In the genomic region with DNA sequence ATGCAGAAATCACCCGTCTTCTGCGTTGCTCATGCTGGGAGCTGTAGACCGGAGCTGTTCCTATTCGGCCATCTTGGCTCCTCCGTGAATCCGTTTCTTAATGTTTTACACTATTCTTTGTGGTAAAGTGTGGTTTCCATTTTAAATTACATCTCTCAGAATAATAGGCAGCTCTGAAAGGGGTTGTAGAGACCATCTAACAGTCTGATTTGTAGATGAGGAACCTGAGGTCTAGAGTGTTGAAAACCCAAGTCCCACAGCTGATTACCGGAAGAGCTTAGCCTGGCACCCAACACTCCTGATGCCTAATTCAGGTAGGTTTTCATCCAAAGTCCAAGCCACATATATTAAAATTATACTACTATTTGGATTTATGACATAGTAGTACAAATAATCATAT, we compare ENCODE assay signal across 18 cellular contexts.
"Had no signal": no experiment of that assay in that cellular context is flagged by ENCODE, and none has a peak within 500 bp of the region (broad histone marks: within the 10 kb centered on the region; RNA-seq: fewer than 3 reads in every experiment).

No MANE protein-coding gene starts in this region.

- H3K4me3 Mint-ChIP-seq: immature natural killer cell; naive thymus-derived CD8-positive, alpha-beta T cell had no signal

- H3K27me3 ChIP-seq: brain microvascular endothelial cell, hepatocyte, sigmoid colon had no signal

- H3K4me1 Mint-ChIP-seq: immature natural killer cell; naive thymus-derived CD8-positive, alpha-beta T cell had no signal

- H3K27ac ChIP-seq: brain microvascular endothelial cell, hepatocyte, lower lobe of right lung, sigmoid colon had no signal

- H3K27ac Mint-ChIP-seq: activated naive CD4-positive, alpha-beta T cell treated with anti-CD3 and anti-CD28 coated beads, Interleukin-2, amount 50 U/mL, for 72 hours; immature natural killer cell; naive thymus-derived CD8-positive, alpha-beta T cell had no signal

- DNase-seq: activated CD4-positive, alpha-beta T cell treated with anti-CD3 and anti-CD28 coated beads, Interleukin-2, amount 50 U/mL, for 1 hour; activated effector memory CD4-positive, alpha-beta T cell treated with Interleukin-2 at 50 U/mL for 16 hours; activated T-cell treated with anti-CD3 and anti-CD28 coated beads, Interleukin-2, amount 50 U/mL, for 1 hour; amygdala; brain microvascular endothelial cell; cerebellar nuclear complex; dermis blood vessel endothelial cell; erythroblast; immature natural killer cell; lower lobe of right lung; naive thymus-derived CD8-positive, alpha-beta T cell; sigmoid colon; stimulated activated CD4-positive, alpha-beta T cell treated with anti-CD3 and anti-CD28 coated beads, Interleukin-12 subunit alpha, Interleukin-12 subunit beta, amount 100 ng/mL, for 4 hours; stimulated activated naive CD4-positive, alpha-beta T cell treated with Interleukin-2 at 50 U/mL for 16 hours; T-helper 1 cell; trophoblast cell had no signal

- H3K4me3 ChIP-seq: hepatocyte, lower lobe of right lung, sigmoid colon had no signal

- ATAC-seq: activated naive CD4-positive, alpha-beta T cell treated with anti-CD3 and anti-CD28 coated beads, Interleukin-2, amount 50 U/mL, for 72 hours; lower lobe of right lung; naive thymus-derived CD8-positive, alpha-beta T cell had no signal

- H3K9me3 ChIP-seq: lower lobe of right lung, sigmoid colon had no signal

- H3K36me3 ChIP-seq: brain microvascular endothelial cell, lower lobe of right lung, sigmoid colon had no signal

- H3K4me1 ChIP-seq: lower lobe of right lung, sigmoid colon had no signal
